In genomic region chr11:73875380-73875779, GRCh38 we compare ENCODE assay signal across 9 cellular contexts. TPM values are rescaled to one million over a fixed set of nuclear protein-coding genes. Genes with fewer than 3 reads are reported as not detected.
DNase-seq lines count a peak whose midpoint lies in the region; ATAC-seq, FAIRE-seq and TF ChIP-seq lines count a peak whose summit lies in the region.
"Had no signal": no experiment of that assay in that cellular context is flagged by ENCODE, and none has a peak within 500 bp of the region (broad histone marks: within the 10 kb centered on the region; RNA-seq: fewer than 3 reads in every experiment).

No MANE protein-coding gene starts in this region.

- H4K20me1 ChIP-seq in PC-9 (ENCODE audit: insufficient read depth) (no peaks in the 10 kb centered on the region; the same call in 1 of the 2 replicates), endothelial cell of umbilical vein (replicated peaks; ENCODE audit: control insufficient read depth, extremely low read depth, insufficient read depth, low read length) (no peaks in the 10 kb centered on the region)

- no peaks in the 10 kb centered on the region for H3K9me3 ChIP-seq in PC-9 (ENCODE audit: insufficient read depth, low read depth)
- no peaks in the 10 kb centered on the region for H3K9me3 ChIP-seq in endothelial cell of umbilical vein (replicated peaks; ENCODE audit: control insufficient read depth, insufficient read depth, low read length)
- no peaks in the 10 kb centered on the region for H3K9me3 ChIP-seq in pancreas

- TF ChIP-seq CTCF in GM12864 (IDR thresholded peaks at IDR 0.05; ENCODE audit: low read depth, low read length, missing control alignments) = no peak
- no peak for TF ChIP-seq CTCF in PC-9 (conservative IDR thresholded peaks at IDR 0.05)
- TF ChIP-seq CTCF in endothelial cell of umbilical vein (IDR thresholded peaks at IDR 0.05; ENCODE audit: extremely low read depth in 1 of 2, insufficient read depth in 1 of 2, low read depth in 1 of 2, low read length in 2 of 2) = no peak
- TF ChIP-seq CTCF in pancreas (IDR thresholded peaks at IDR 0.05) = no peak

- H3K4me1 ChIP-seq in PC-9 (replicated peaks; ENCODE audit: insufficient read depth) (peaks cover 23% of the 10 kb centered on the region), endothelial cell of umbilical vein (ENCODE audit: control insufficient read depth, extremely low read depth, insufficient read depth, low read length) (peaks cover 16% of the 10 kb centered on the region), pancreas (peaks cover 8 to 22% (median 13%) of the 10 kb centered on the region in 3 donors)

- H3K36me3 ChIP-seq in PC-9 (ENCODE audit: low read depth) (peaks cover 38% of the 10 kb centered on the region), endothelial cell of umbilical vein (ENCODE audit: control insufficient read depth in 2 of 2, extremely low read depth in 1 of 2, insufficient read depth in 2 of 2, low read length in 2 of 2) (peaks cover 6 to 9% of the 10 kb centered on the region in 2 experiments), pancreas (peaks cover 0 to 26% (median 3%) of the 10 kb centered on the region in 3 donors)

- H2AFZ ChIP-seq in PC-9 = no peak overlapping the region
- H2AFZ ChIP-seq in endothelial cell of umbilical vein (ENCODE audit: low read depth, low read length) = no peak overlapping the region

- no peak for FAIRE-seq in endothelial cell of umbilical vein (lab: Jason Lieb, UNC)
- FAIRE-seq in pancreas (lab: Jason Lieb, UNC) = no peak
- no peak for FAIRE-seq in GM12892 (lab: Jason Lieb, UNC)

- peak overlapping the region; percentile 88 for H3K9ac ChIP-seq in endothelial cell of umbilical vein (replicated peaks; ENCODE audit: extremely low read depth, insufficient read depth, low read length)

- WGBS in pancreas, 2 donors = 82 to 100% methylated on average over 1 of the region's 1 CpG

- H3K9me2 ChIP-seq in PC-9 (ENCODE audit: insufficient read depth) = no peaks in the 10 kb centered on the region

- H3K27ac ChIP-seq in PC-9 (peak overlapping the region; percentile 95), endothelial cell of umbilical vein (ENCODE audit: insufficient read depth, low read depth, low read length) (no peak overlapping the region), pancreas (peak overlapping the region in 1 of 4 donors; percentile 81)

- TF ChIP-seq POLR2A in endothelial cell of umbilical vein (IDR thresholded peaks at IDR 0.05; ENCODE audit: low read depth, low read length) = no peak
- no peak for TF ChIP-seq POLR2A in GM12892 (IDR thresholded peaks at IDR 0.05; ENCODE audit: low read depth, low read length)

- no peak for ATAC-seq in pancreas
- no peak for ATAC-seq in left colon

- H3K27me3 ChIP-seq in PC-9 (ENCODE audit: insufficient read depth, low read depth) (no peaks in the 10 kb centered on the region), endothelial cell of umbilical vein (ENCODE audit: control insufficient read depth in 2 of 2, insufficient read depth in 2 of 2, low read length in 2 of 2) (no peaks in the 10 kb centered on the region), pancreas (no peaks in the 10 kb centered on the region)

- POLR2A ChIA-PET in PC-9 (lab: Charles Lee; ENCODE audit: unreplicated experiment) = interaction anchor here (0.7 kb wide), 1 partner anchor 79 kb away, joined by 5 read pairs; no protein-coding TSS in a partner anchor
- POLR2A ChIA-PET in endothelial cell of umbilical vein (lab: Charles Lee) = no interaction called here

- DNase-seq in GM12864 (ENCODE audit: low read depth) = no peak
- no peak for DNase-seq in PC-9
- no peak for DNase-seq in endothelial cell of umbilical vein (ENCODE audit: low read depth, low spot score)
- no peak for DNase-seq in pancreas
- DNase-seq in GM12892 (ENCODE audit: insufficient read length) = no peak
- DNase-seq in left colon = no peak
- no peak for DNase-seq in GDM1 (lab: John Stamatoyannopoulos, UW)
- no peak for DNase-seq in NCI-H1092 treated with DMSO at 0.1 percent for 48 hours (lab: John Stamatoyannopoulos, UW)
- DNase-seq: NCI-H187 treated with DMSO at 0.1 percent for 48 hours had no signal

- H3K79me2 ChIP-seq in PC-9 (ENCODE audit: low read depth) = peaks cover 50% of the 10 kb centered on the region
- H3K79me2 ChIP-seq in endothelial cell of umbilical vein (ENCODE audit: control insufficient read depth, insufficient read depth, low read length) = peaks cover 35% of the 10 kb centered on the region

- CTCF ChIA-PET in PC-9 (lab: Charles Lee) = no interaction called here
- CTCF ChIA-PET in endothelial cell of umbilical vein (lab: Charles Lee) = no interaction called here

- dilution Hi-C loops in endothelial cell of umbilical vein (cut with MboI; ENCODE audit: extremely low pct_ligation_motif_present, low sequenced_read_pairs) = no loop called here

- H3K9me1 ChIP-seq in endothelial cell of umbilical vein (replicated peaks; ENCODE audit: control insufficient read depth, extremely low read depth, insufficient read depth, low read length) = no peaks in the 10 kb centered on the region

- H3K4me2 ChIP-seq in PC-9 (peak overlapping the region; percentile 82), endothelial cell of umbilical vein (ENCODE audit: insufficient read depth, low read length) (peak overlapping the region; percentile 92)

- H3F3A ChIP-seq in PC-9 (ENCODE audit: insufficient read depth, low read depth) = peaks cover 30% of the 10 kb centered on the region

- intact Hi-C loops in PC-9 (cut with micrococcal nuclease; ENCODE audit: unreplicated experiment) (no loop called here), endothelial cell of umbilical vein (cut with micrococcal nuclease) (loop anchor here (5.0 kb wide), 1 partner anchor 113 kb away; the partner anchor contains the start of gene RAB6A), pancreas (cut with DNase I) (no loop called here), left colon (cut with DNase I, micrococcal nuclease) (no loop called here)

- BruUV-seq in PC-9 (replicated peaks; lab: Mats Ljungman, UMichigan) = no TSS peak
- no TSS peak for BruUV-seq in endothelial cell of umbilical vein (replicated peaks; lab: Mats Ljungman, UMichigan)

- H3K4me3 ChIP-seq in GM12864 (ENCODE audit: low read depth, low read length) = peak overlapping the region; percentile 97
- peak overlapping the region; percentile 93 for H3K4me3 ChIP-seq in PC-9
- peak overlapping the region in 1 of 3 experiments; percentile 93 for H3K4me3 ChIP-seq in endothelial cell of umbilical vein (replicated peaks in 1 of 3; ENCODE audit: insufficient read depth in 1 of 3, low read depth in 1 of 3, low read length in 3 of 3)
- H3K4me3 ChIP-seq in pancreas = peak overlapping the region in 3 of 4 donors; percentile 52 to 68 (median 64)

TF ChIP-seq in endothelial cell of umbilical vein, 7 proteins besides CTCF, POLR2A, EP300 and RAD21:
- TF ChIP-seq MYC (IDR thresholded peaks at IDR 0.05; ENCODE audit: low read depth, low read length) = no peak
- no peak for TF ChIP-seq JUN (IDR thresholded peaks at IDR 0.05; ENCODE audit: borderline replicate concordance, insufficient read depth, insufficient read length, low read depth)

RNA-seq across cellular contexts. Expression of gene COA4, which starts 1.3 kb away (rescaled TPM):
- total RNA-seq in PC-9 (2021) (79.7 and 92.4 TPM in 2 replicates), endothelial cell of umbilical vein (58.1 and 72.1 TPM in 2 replicates), pancreas (10 to 100 TPM; 19.0 to 37.7 (median 28.6) TPM), left colon (10 to 100 TPM; 55.9 to 72.5 TPM)
- polyA plus RNA-seq in endothelial cell of umbilical vein (120 and 135 TPM in 2 replicates), pancreas (10 to 100 TPM; 43.5 to 47.8 TPM)
- polyA plus RNA-seq in endothelial cell of umbilical vein (2011; cell fraction: cytosol; rRNA removed) = 108 and 111 TPM in 2 replicates
- 54.2 and 60.7 TPM in 2 replicates for polyA plus RNA-seq in endothelial cell of umbilical vein (2011; cell fraction: nucleus; rRNA removed)
- polyA plus RNA-seq in endothelial cell of umbilical vein (2012) = 89.4 and 104 TPM in 2 replicates
- 43.2 and 44.4 TPM in 2 replicates for polyA minus RNA-seq in endothelial cell of umbilical vein
- polyA minus RNA-seq in endothelial cell of umbilical vein (2011; cell fraction: cytosol; rRNA and poly(A)+ RNA removed) = 50.4 TPM
- polyA minus RNA-seq in endothelial cell of umbilical vein (2011; cell fraction: nucleus; rRNA and poly(A)+ RNA removed) = 24.3 and 31.4 TPM in 2 replicates
- polyA plus RNA-seq in GM12892 (2012; ENCODE audit: missing spikeins) = 93.9 TPM

RNA-seq across cellular contexts. Expression of gene PAAF1, which starts 1.4 kb away (rescaled TPM):
- 30.0 and 30.7 TPM in 2 replicates for total RNA-seq in PC-9 (2021)
- total RNA-seq in endothelial cell of umbilical vein = 14.5 and 16.1 TPM in 2 replicates
- polyA plus RNA-seq in endothelial cell of umbilical vein = 8.8 and 9.8 TPM in 2 replicates
- 10.7 and 11.7 TPM in 2 replicates for polyA plus RNA-seq in endothelial cell of umbilical vein (2011; cell fraction: cytosol; rRNA removed)
- polyA plus RNA-seq in endothelial cell of umbilical vein (2011; cell fraction: nucleus; rRNA removed) = 13.3 and 16.6 TPM in 2 replicates
- polyA plus RNA-seq in endothelial cell of umbilical vein (2012) = 22.4 and 23.5 TPM in 2 replicates
- polyA minus RNA-seq in endothelial cell of umbilical vein = 12.6 and 17.8 TPM in 2 replicates
- polyA minus RNA-seq in endothelial cell of umbilical vein (2011; cell fraction: cytosol; rRNA and poly(A)+ RNA removed) = 4.5 TPM
- 5.0 and 12.5 TPM in 2 replicates for polyA minus RNA-seq in endothelial cell of umbilical vein (2011; cell fraction: nucleus; rRNA and poly(A)+ RNA removed)
- 10 to 100 TPM in 5 of 6 donors, 1 to 10 TPM in 1; 9.8 to 15.9 (median 11.4) TPM for total RNA-seq in pancreas
- polyA plus RNA-seq in pancreas = 10 to 100 TPM in 1 of 2 donors, 1 to 10 TPM in 1; 8.0 to 15.0 TPM
- polyA plus RNA-seq in GM12892 (2012; ENCODE audit: missing spikeins) = 30.3 TPM
- 10 to 100 TPM; 11.4 to 12.2 TPM for total RNA-seq in left colon
